Comparison of ENCODE assay signal across 9 cellular contexts in the genomic region with DNA sequence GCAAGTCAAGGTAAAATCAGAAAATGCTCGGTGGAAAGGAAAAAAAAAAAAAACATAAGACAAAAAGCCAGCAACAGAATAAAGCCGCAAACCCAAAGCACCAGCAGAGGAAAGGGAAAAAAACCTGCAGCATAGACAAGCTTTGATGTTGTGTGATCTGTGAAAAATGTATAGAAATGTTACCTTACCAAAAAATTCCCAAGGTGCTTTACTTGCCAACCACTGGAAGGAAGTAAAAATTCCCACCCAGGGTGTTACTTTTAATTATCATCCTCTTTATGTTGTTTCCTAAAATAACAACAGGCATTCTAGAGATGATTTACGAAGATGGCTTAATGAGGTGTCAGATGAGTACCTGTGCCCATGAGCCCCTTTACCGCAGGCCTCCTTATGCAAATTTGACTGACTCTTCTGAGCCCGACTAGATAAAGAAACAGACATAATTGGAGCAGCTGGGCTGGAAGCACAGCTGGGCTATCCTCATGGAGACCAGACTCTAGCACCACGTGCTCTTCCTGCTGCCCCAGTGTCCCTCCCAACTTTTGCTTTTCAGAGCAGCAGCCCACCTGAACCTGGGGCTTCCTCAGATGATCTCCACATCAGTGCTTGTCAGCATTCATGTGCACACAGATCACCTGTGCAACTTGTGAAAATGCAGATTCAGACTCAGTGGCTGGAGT. TPM values are rescaled to one million over a fixed set of nuclear protein-coding genes. Genes with fewer than 3 reads are reported as not detected.
DNase-seq lines count a peak whose midpoint lies in the region; ATAC-seq and TF ChIP-seq lines count a peak whose summit lies in the region.
"Had no signal": no experiment of that assay in that cellular context is flagged by ENCODE, and none has a peak within 500 bp of the region (broad histone marks: within the 10 kb centered on the region; RNA-seq: fewer than 3 reads in every experiment).

No MANE protein-coding gene starts in this region.

- no peaks in the 10 kb centered on the region for H3K9me3 ChIP-seq in spleen

- H3K4me3 ChIP-seq in spleen = no peak overlapping the region
- H3K4me3 ChIP-seq: hepatocyte had no signal

- peak overlapping the region; percentile 52 for H3K4me3 Mint-ChIP-seq in activated CD4-positive, alpha-beta memory T cell treated with anti-CD3 and anti-CD28 coated beads for 36 hours

- peaks cover 0 to 56% (median 3%) of the 10 kb centered on the region in 6 donors for H3K36me3 ChIP-seq in spleen

- POLR2A ChIA-PET in activated CD4-positive, alpha-beta memory T cell treated with anti-CD3 and anti-CD28 coated beads for 36 hours (lab: Charles Lee) = interaction anchor here (0.7 to 1.6 kb wide), 7 partner anchors 12 to 111 kb away, joined by 3 to 11 read pairs (median 3); a partner anchor contains a TSS

- peaks cover 0 to 20% (median 7%) of the 10 kb centered on the region in 6 donors for H3K4me1 ChIP-seq in spleen

- peaks cover 49% of the 10 kb centered on the region for H3K36me3 Mint-ChIP-seq in activated CD4-positive, alpha-beta memory T cell treated with anti-CD3 and anti-CD28 coated beads for 36 hours

- H3K4me1 Mint-ChIP-seq in activated CD4-positive, alpha-beta memory T cell treated with anti-CD3 and anti-CD28 coated beads for 36 hours (ENCODE audit: low read depth) = peaks cover 74% of the 10 kb centered on the region

- no peaks in the 10 kb centered on the region for H3K27me3 ChIP-seq in spleen (replicated peaks in 1 of 7)
- H3K27me3 ChIP-seq: hepatocyte had no signal

- no peak for TF ChIP-seq CTCF in spleen (IDR thresholded peaks at IDR 0.05 in 8 of 11, conservative IDR thresholded peaks at IDR 0.05 in 3 of 11)

- intact Hi-C loops in activated CD4-positive, alpha-beta memory T cell treated with anti-CD3 and anti-CD28 coated beads for 36 hours (cut with micrococcal nuclease) = loop anchor here (1.0 to 2.0 kb wide), 5 partner anchors 12 to 56 kb away; no protein-coding TSS in a partner anchor
- intact Hi-C loops in spleen (cut with DNase I; ENCODE audit: low total_unique reads) = no loop called here

- no peaks in the 10 kb centered on the region for H3K27me3 Mint-ChIP-seq in activated CD4-positive, alpha-beta memory T cell treated with anti-CD3 and anti-CD28 coated beads for 36 hours

- peak; percentile 72 for DNase-seq in activated CD4-positive, alpha-beta memory T cell treated with anti-CD3 and anti-CD28 coated beads for 36 hours
- DNase-seq in spleen (no peak), DMS53 treated with DMSO at 0.1 percent for 48 hours (lab: John Stamatoyannopoulos, UW; ENCODE audit: unreplicated experiment) (no peak), NCI-H187 (lab: John Stamatoyannopoulos, UW) (no peak)

- no peak for TF ChIP-seq POLR2A in spleen (IDR thresholded peaks at IDR 0.05)

- H3K27ac Mint-ChIP-seq in activated CD4-positive, alpha-beta memory T cell treated with anti-CD3 and anti-CD28 coated beads for 36 hours = peak overlapping the region; percentile 90

- peak overlapping the region in 5 of 8 donors; percentile 13 to 63 (median 22) for H3K27ac ChIP-seq in spleen
- H3K27ac ChIP-seq: hepatocyte, VCaP had no signal

- ATAC-seq in GM18907 (IDR thresholded peaks at IDR 0.05; ENCODE audit: unreplicated experiment) (peak; percentile 75), HG02759 (IDR thresholded peaks at IDR 0.05; ENCODE audit: unreplicated experiment) (peak; percentile 78), GM21367 (IDR thresholded peaks at IDR 0.05; ENCODE audit: unreplicated experiment) (no peak)

- CTCF ChIA-PET in activated CD4-positive, alpha-beta memory T cell treated with anti-CD3 and anti-CD28 coated beads for 36 hours (lab: Charles Lee) = interaction anchor here (0.6 to 2.2 kb wide), 6 partner anchors 17 to 132 kb away, joined by 3 to 7 read pairs (median 4); no protein-coding TSS in a partner anchor

- WGBS in spleen, 5 donors = 58 to 78% (median 67%) methylated on average over 6 of the region's 6 CpGs

- H3K9me3 Mint-ChIP-seq in activated CD4-positive, alpha-beta memory T cell treated with anti-CD3 and anti-CD28 coated beads for 36 hours = peaks cover 3% of the 10 kb centered on the region

RNA-seq across cellular contexts. Expression of a gene that starts 41.5 kb away (rescaled TPM):
- 100 to 1,000 TPM; 276 to 279 TPM for total RNA-seq in activated CD4-positive, alpha-beta memory T cell treated with anti-CD3 and anti-CD28 coated beads for 36 hours
- 100 to 1,000 TPM in 6 of 7 donors, 10 to 100 TPM in 1; 94.9 to 160 (median 149) TPM for total RNA-seq in spleen
- 100 to 1,000 TPM; 151 to 214 (median 198) TPM for polyA plus RNA-seq in spleen

RNA-seq across cellular contexts. Expression of a gene that starts 43.7 kb away (rescaled TPM):
- total RNA-seq in activated CD4-positive, alpha-beta memory T cell treated with anti-CD3 and anti-CD28 coated beads for 36 hours = 10 to 100 TPM; 90.2 to 95.3 TPM
- total RNA-seq in spleen = 10 to 100 TPM in 4 of 7 donors, 1 to 10 TPM in 3; 5.8 to 22.7 (median 10.1) TPM
- polyA plus RNA-seq in spleen = 1 to 10 TPM; 5.2 to 6.6 (median 6.3) TPM
